ENCODE assay signal across 29 cellular contexts in the genomic region with DNA sequence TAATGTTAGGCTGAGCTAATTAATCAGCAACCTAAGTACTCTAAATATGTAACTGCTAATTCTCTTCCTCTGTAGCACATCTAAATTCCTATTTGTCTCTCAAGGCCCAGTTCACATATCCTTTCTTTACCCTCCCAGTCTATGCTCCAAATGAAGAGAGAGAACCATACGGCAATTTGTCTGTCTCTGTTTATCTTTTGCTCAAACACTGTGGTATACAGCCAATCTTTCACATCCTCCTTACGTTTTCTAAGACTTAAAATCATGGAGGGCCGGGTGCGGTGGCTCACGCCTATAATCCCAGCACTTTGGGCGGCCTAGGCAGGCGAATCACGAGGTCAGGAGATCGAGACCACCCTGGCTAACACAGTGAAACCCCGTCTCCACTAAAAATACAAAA.
"Had no signal": no experiment of that assay in that cellular context is flagged by ENCODE, and none has a peak within 500 bp of the region (broad histone marks: within the 10 kb centered on the region; RNA-seq: fewer than 3 reads in every experiment).

No MANE protein-coding gene starts in this region.

- H3K4me3 Mint-ChIP-seq: stimulated activated effector memory CD8-positive, alpha-beta T cell treated with anti-CD3 and anti-CD28 coated beads, Interleukin-12 subunit alpha, Interleukin-12 subunit beta, amount 100 ng/mL, for 72 hours; stimulated activated memory B cell treated with anti-CD40 and anti-IgM and Interleukin-4, amounts not matched to agents 10 μg/mL and 1 μg/mL and 100 μg/mL, for 72 hours; stimulated activated naive B cell treated with anti-CD40 and anti-IgM and Interleukin-4, amounts not matched to agents 10 μg/mL and 1 μg/mL and 100 μg/mL, for 72 hours; stimulated activated naive CD8-positive, alpha-beta T cell treated with anti-CD3 and anti-CD28 coated beads, Interleukin-15, amount 100 ng/mL, for 72 hours; stimulated activated naive CD8-positive, alpha-beta T cell treated with anti-CD3 and anti-CD28 coated beads, Interleukin-15, Interleukin-2, amounts not matched to agents 100 ng/mL and 50 ng/mL, for 24 hours; type B pancreatic cell had no signal

- H3K9me3 ChIP-seq: stomach, suprapubic skin, testis, thoracic aorta, thyroid gland, tibial artery, tibial nerve, transverse colon, upper lobe of left lung, upper lobe of right lung, uterus, vagina had no signal

- H3K4me3 ChIP-seq: stomach, suprapubic skin, testis, thoracic aorta, thyroid gland, tibial artery, tibial nerve, transverse colon, upper lobe of left lung, upper lobe of right lung, uterus, vagina had no signal

- H3K36me3 Mint-ChIP-seq: stimulated activated memory B cell treated with anti-CD40 and anti-IgM and Interleukin-4, amounts not matched to agents 10 μg/mL and 1 μg/mL and 100 μg/mL, for 72 hours; stimulated activated naive B cell treated with anti-CD40 and anti-IgM and Interleukin-4, amounts not matched to agents 10 μg/mL and 1 μg/mL and 100 μg/mL, for 72 hours had no signal

- FAIRE-seq: urothelium cell line had no signal

- DNase-seq: stimulated activated CD4-positive, alpha-beta T cell treated with anti-CD3 and anti-CD28 coated beads, Interleukin-2, amount 100 ng/mL, for 48 hours; stimulated activated CD4-positive, alpha-beta T cell treated with anti-CD3 and anti-CD28 coated beads, Interleukin-4, amount 100 ng/mL, for 1 hour; stimulated activated CD4-positive, alpha-beta T cell treated with anti-CD3 and anti-CD28 coated beads, Interleukin-4, amount 100 ng/mL, for 24 hours; stimulated activated CD4-positive, alpha-beta T cell treated with anti-CD3 and anti-CD28 coated beads, Interleukin-4, amount 100 ng/mL, for 4 hours; stimulated activated CD8-positive, alpha-beta memory T cell treated with anti-CD3 and anti-CD28 coated beads, Interleukin-4, amount 100 ng/mL, for 48 hours; stimulated activated naive B cell treated with anti-CD40 and anti-IgM and Interleukin-4, amounts not matched to agents 10 μg/mL and 1 μg/mL and 100 μg/mL, for 72 hours; stimulated activated naive CD4-positive, alpha-beta T cell; stimulated activated naive CD4-positive, alpha-beta T cell treated with Interleukin-2 at 50 U/mL for 16 hours; stimulated activated naive CD8-positive, alpha-beta T cell treated with anti-CD3 and anti-CD28 coated beads, Interleukin-15, amount 100 ng/mL, for 72 hours; stimulated activated naive CD8-positive, alpha-beta T cell treated with anti-CD3 and anti-CD28 coated beads, Interleukin-15, Interleukin-2, amounts not matched to agents 100 U/mL and 50 U/mL, for 24 hours; stomach; substantia nigra; testis; thyroid gland; tibial artery; transverse colon; trophoblast cell; upper lobe of left lung; upper lobe of right lung; uterus had no signal

- H3K4me1 ChIP-seq: suprapubic skin, testis, transverse colon, upper lobe of left lung, uterus had no signal

- H3K27ac ChIP-seq: stomach, suprapubic skin, testis, thoracic aorta, thyroid gland, tibial artery, tibial nerve, transverse colon, upper lobe of left lung, upper lobe of right lung, uterus, vagina had no signal

- H3K27me3 ChIP-seq: stomach, suprapubic skin, testis, thyroid gland, tibial artery, tibial nerve, transverse colon, upper lobe of left lung, upper lobe of right lung, uterus, vagina had no signal

- H3K27me3 Mint-ChIP-seq: type B pancreatic cell had no signal

- H3K9me3 Mint-ChIP-seq: stimulated activated memory B cell treated with anti-CD40 and anti-IgM and Interleukin-4, amounts not matched to agents 10 μg/mL and 1 μg/mL and 100 μg/mL, for 72 hours; stimulated activated naive B cell treated with anti-CD40 and anti-IgM and Interleukin-4, amounts not matched to agents 10 μg/mL and 1 μg/mL and 100 μg/mL, for 72 hours; stimulated activated naive CD8-positive, alpha-beta T cell treated with anti-CD3 and anti-CD28 coated beads, Interleukin-15, Interleukin-2, amounts not matched to agents 100 ng/mL and 50 ng/mL, for 24 hours; type B pancreatic cell had no signal

- H3K4me1 Mint-ChIP-seq: stimulated activated memory B cell treated with anti-CD40 and anti-IgM and Interleukin-4, amounts not matched to agents 10 μg/mL and 1 μg/mL and 100 μg/mL, for 72 hours had no signal

- H3K27ac Mint-ChIP-seq: stimulated activated memory B cell treated with anti-CD40 and anti-IgM and Interleukin-4, amounts not matched to agents 10 μg/mL and 1 μg/mL and 100 μg/mL, for 72 hours; stimulated activated naive B cell treated with anti-CD40 and anti-IgM and Interleukin-4, amounts not matched to agents 10 μg/mL and 1 μg/mL and 100 μg/mL, for 72 hours; stimulated activated naive CD8-positive, alpha-beta T cell treated with anti-CD3 and anti-CD28 coated beads, Interleukin-15, Interleukin-2, amounts not matched to agents 100 ng/mL and 50 ng/mL, for 24 hours; type B pancreatic cell had no signal

- ATAC-seq: stimulated activated effector memory CD8-positive, alpha-beta T cell treated with anti-CD3 and anti-CD28 coated beads, Interleukin-12 subunit alpha, Interleukin-12 subunit beta, amount 100 ng/mL, for 72 hours; stimulated activated memory B cell treated with anti-CD40 and anti-IgM and Interleukin-4, amounts not matched to agents 10 μg/mL and 1 μg/mL and 100 μg/mL, for 72 hours; stimulated activated naive B cell treated with anti-CD40 and anti-IgM and Interleukin-4, amounts not matched to agents 10 μg/mL and 1 μg/mL and 100 μg/mL, for 72 hours; stimulated activated naive CD8-positive, alpha-beta T cell treated with anti-CD3 and anti-CD28 coated beads, Interleukin-15, amount 100 ng/mL, for 72 hours; stimulated activated naive CD8-positive, alpha-beta T cell treated with anti-CD3 and anti-CD28 coated beads, Interleukin-15, Interleukin-2, amounts not matched to agents 100 U/mL and 50 U/mL, for 24 hours; upper lobe of right lung had no signal

- H3K36me3 ChIP-seq: transverse colon, uterus, vagina had no signal
